ENCODE assay signal across 12 cellular contexts in the genomic region with DNA sequence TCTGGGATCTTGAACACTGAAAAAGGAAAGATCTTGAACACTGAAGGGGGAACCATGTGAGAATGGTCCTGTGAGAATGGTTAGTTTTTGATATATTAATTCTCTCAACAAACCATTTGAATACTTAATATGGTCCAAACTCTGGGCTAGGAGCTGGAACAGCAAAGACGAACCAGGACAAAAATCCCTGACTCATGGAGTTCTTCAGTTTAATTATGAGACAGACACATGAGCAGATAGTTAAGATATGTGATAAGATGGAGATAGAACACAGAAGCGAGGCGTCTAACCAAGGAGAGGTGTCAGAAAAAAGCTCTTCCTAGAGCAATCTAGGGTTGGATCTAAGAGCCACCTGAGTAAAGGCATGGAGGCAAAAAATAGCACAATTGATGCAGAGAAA. TPM values are rescaled to one million over a fixed set of nuclear protein-coding genes. Genes with fewer than 3 reads are reported as not detected.
DNase-seq lines count a peak whose midpoint lies in the region; TF ChIP-seq lines count a peak whose summit lies in the region.
"Had no signal": no experiment of that assay in that cellular context is flagged by ENCODE, and none has a peak within 500 bp of the region (broad histone marks: within the 10 kb centered on the region; RNA-seq: fewer than 3 reads in every experiment).

No MANE protein-coding gene starts in this region.

- intact Hi-C loops in Caco-2 (cut with micrococcal nuclease; ENCODE audit: unreplicated experiment) = loop anchor here (5.0 kb wide), 1 partner anchor 48 kb away; a partner anchor contains a TSS

- CTCF ChIA-PET in Caco-2 (lab: Charles Lee) = no interaction called here

- H3K27ac ChIP-seq in coronary artery = no peak overlapping the region
- no peak overlapping the region for H3K27ac ChIP-seq in parathyroid adenoma
- H3K27ac ChIP-seq: epithelial cell of prostate, SJSA1 had no signal

- peaks cover 6% of the 10 kb centered on the region for H3K79me2 ChIP-seq in parathyroid adenoma

- no peaks in the 10 kb centered on the region for H3K27me3 ChIP-seq in Caco-2 (replicated peaks; ENCODE audit: control insufficient read depth, insufficient read depth, low read length)
- H3K27me3 ChIP-seq in parathyroid adenoma (ENCODE audit: control insufficient read depth, insufficient read depth, low read length) = no peaks in the 10 kb centered on the region
- H3K27me3 ChIP-seq: SJSA1 had no signal

- H3K27ac Mint-ChIP-seq in Caco-2 (ENCODE audit: unreplicated experiment) = no peak overlapping the region

- H3K9me3 ChIP-seq in Caco-2 = no peaks in the 10 kb centered on the region
- no peaks in the 10 kb centered on the region for H3K9me3 ChIP-seq in parathyroid adenoma (ENCODE audit: control insufficient read depth, low read length)
- H3K9me3 ChIP-seq: SJSA1 had no signal

- peaks cover 36% of the 10 kb centered on the region for H3K36me3 Mint-ChIP-seq in Caco-2 (ENCODE audit: insufficient read depth, unreplicated experiment)

- no peak overlapping the region for H3K4me3 ChIP-seq in Caco-2 (ENCODE audit: low read depth, low read length)
- H3K4me3 ChIP-seq in NB4 (ENCODE audit: low read depth, low read length) = peak overlapping the region; percentile 83
- H3K4me3 ChIP-seq in coronary artery = peak overlapping the region; percentile 89
- H3K4me3 ChIP-seq in parathyroid adenoma (ENCODE audit: low read depth, low read length) = peak overlapping the region; percentile 25

- peak overlapping the region; percentile 76 for H3K4me2 ChIP-seq in parathyroid adenoma (ENCODE audit: low read length)

- no TSS peak for BruUV-seq in Caco-2 (replicated peaks; lab: Mats Ljungman, UMichigan)

- no peak for TF ChIP-seq POLR2A in NB4 (IDR thresholded peaks at IDR 0.05; ENCODE audit: extremely low read depth, insufficient read length)

- H3K4me1 ChIP-seq in Caco-2 = peaks cover 22% of the 10 kb centered on the region
- H3K4me1 ChIP-seq in parathyroid adenoma = peaks cover 10% of the 10 kb centered on the region

- H3K9me3 Mint-ChIP-seq in Caco-2 (ENCODE audit: unreplicated experiment) = no peaks in the 10 kb centered on the region

- H3K36me3 ChIP-seq in Caco-2 (ENCODE audit: control insufficient read depth, insufficient read depth, low read length) (no peaks in the 10 kb centered on the region), parathyroid adenoma (ENCODE audit: control insufficient read depth, insufficient read depth, low read length) (no peaks in the 10 kb centered on the region)

- no peak overlapping the region for H2AFZ ChIP-seq in parathyroid adenoma

- peaks cover 36% of the 10 kb centered on the region for H3K4me1 Mint-ChIP-seq in Caco-2 (ENCODE audit: low read depth, unreplicated experiment)

- no peak overlapping the region for H3K9ac ChIP-seq in parathyroid adenoma

- H3K4me3 Mint-ChIP-seq in Caco-2 (ENCODE audit: unreplicated experiment) = peak overlapping the region; percentile 87

- TF ChIP-seq CTCF in Caco-2 (IDR thresholded peaks at IDR 0.05; ENCODE audit: insufficient read depth in 1 of 2, low read depth in 1 of 2, low read length in 1 of 2, severe bottlenecking in 1 of 2, unreplicated experiment in 1 of 2) = no peak
- TF ChIP-seq CTCF in NB4 (IDR thresholded peaks at IDR 0.05; ENCODE audit: low read depth, low read length) = no peak
- TF ChIP-seq CTCF in coronary artery (IDR thresholded peaks at IDR 0.05) = no peak
- TF ChIP-seq CTCF in parathyroid adenoma (IDR thresholded peaks at IDR 0.05) = no peak

- no peaks in the 10 kb centered on the region for H3K27me3 Mint-ChIP-seq in Caco-2 (ENCODE audit: insufficient read depth, unreplicated experiment)

- POLR2A ChIA-PET in Caco-2 (lab: Charles Lee) = no interaction called here

- DNase-seq in Caco-2 = no peak
- DNase-seq in NB4 (ENCODE audit: low read depth) = no peak
- DNase-seq in coronary artery (ENCODE audit: low spot score) = no peak
- no peak for DNase-seq in NAMALWA (ENCODE audit: low spot score)
- DNase-seq in NCI-H146 treated with DMSO at 0.1 percent for 48 hours (lab: John Stamatoyannopoulos, UW; ENCODE audit: unreplicated experiment) = no peak
- DNase-seq in occipital lobe (lab: John Stamatoyannopoulos, UW) = no peak
- DNase-seq: aorta, DMS79 treated with DMSO at 0.1 percent for 48 hours had no signal

RNA-seq across cellular contexts. Expression of a gene that starts 1.6 kb away (rescaled TPM):
- total RNA-seq in Caco-2 (2022) (96.4 and 103 TPM in 2 replicates), occipital lobe (37.0 TPM)

RNA-seq across cellular contexts. Expression of a gene that starts 4.1 kb away (rescaled TPM):
- total RNA-seq in Caco-2 (2022) (18.2 and 19.3 TPM in 2 replicates), occipital lobe (26.4 TPM)

RNA-seq across cellular contexts. Expression of a gene that starts 12.2 kb away (rescaled TPM):
- total RNA-seq in Caco-2 (2022) = 5.6 and 7.1 TPM in 2 replicates
- 2.7 TPM for total RNA-seq in occipital lobe

RNA-seq across cellular contexts. Expression of a gene that starts 25.2 kb away (rescaled TPM):
- total RNA-seq in Caco-2 (2022) = not detected in 2 replicates
- not detected for total RNA-seq in occipital lobe
- total RNA-seq: mucosa of gallbladder, SJSA1 had no signal

RNA-seq across cellular contexts. Expression of a gene that starts 50.5 kb away (rescaled TPM):
- total RNA-seq in Caco-2 (2022) (25.5 and 26.9 TPM in 2 replicates), occipital lobe (8.7 TPM)
